Comparison of ENCODE assay signal across 29 cellular contexts in the genomic region with DNA sequence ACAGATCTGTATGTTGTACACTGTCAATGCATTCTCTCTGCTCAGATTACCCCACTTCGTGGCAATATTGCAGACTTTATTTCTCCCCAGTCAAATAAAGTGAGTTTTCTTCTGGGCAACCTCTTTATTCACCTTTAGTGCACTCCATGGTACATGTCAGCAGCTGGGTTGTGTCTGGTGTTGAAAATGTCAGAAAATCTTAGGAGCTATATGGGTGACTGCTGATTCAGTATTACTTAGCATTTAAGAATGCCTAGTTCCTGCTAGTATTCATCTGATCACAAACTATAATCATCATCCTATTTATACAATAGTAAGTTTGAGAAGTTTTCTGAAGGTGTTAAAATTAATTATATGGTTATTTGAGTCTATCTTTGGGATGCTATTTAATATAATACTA.
"Had no signal": no experiment of that assay in that cellular context is flagged by ENCODE, and none has a peak within 500 bp of the region (broad histone marks: within the 10 kb centered on the region; RNA-seq: fewer than 3 reads in every experiment).

No MANE protein-coding gene starts in this region.

- ATAC-seq: activated CD4-positive, alpha-beta T cell treated with anti-CD3 and anti-CD28 coated beads for 36 hours; activated CD8-positive, alpha-beta T cell treated with anti-CD3 and anti-CD28 coated beads, Interleukin-2, amount 10 ng/mL, durations not matched to agents 7 days and 5 days; activated naive CD4-positive, alpha-beta T cell treated with anti-CD3 and anti-CD28 coated beads, Interleukin-2, amount 50 U/mL, for 72 hours; PC-3 had no signal

- H3K36me3 ChIP-seq: Peyer's patch, SJSA1 had no signal

- H3K4me3 ChIP-seq: Peyer's patch, SJSA1 had no signal

- H3K4me1 ChIP-seq: Peyer's patch, SJSA1 had no signal

- H3K9me3 ChIP-seq: Peyer's patch, SJSA1 had no signal

- DNase-seq: activated CD4-positive, alpha-beta T cell treated with anti-CD3 and anti-CD28 coated beads for 36 hours; activated CD4-positive, alpha-beta T cell treated with anti-CD3 and anti-CD28 coated beads, Interleukin-2, amount 10 ng/mL, durations not matched to agents 7 days and 5 days; activated CD4-positive, alpha-beta T cell treated with anti-CD3 and anti-CD28 coated beads, Interleukin-2, amount 50 U/mL, for 48 hours; activated CD8-positive, alpha-beta T cell treated with anti-CD3 and anti-CD28 coated beads, Interleukin-2, amount 10 ng/mL, durations not matched to agents 7 days and 5 days; activated gamma-delta T cell treated with Interleukin-2 at 50 U/mL for 16 hours; activated naive CD4-positive, alpha-beta T cell treated with anti-CD3 and anti-CD28 coated beads for 36 hours; activated T-cell treated with anti-CD3 and anti-CD28 coated beads, Interleukin-2, amount 50 U/mL, for 24 hours; anterior cingulate cortex; central memory CD4-positive, alpha-beta T cell; Kasumi-1; MM.1S; MV-4-11; NCI-H1092; NCI-H1436 treated with DMSO at 0.1 percent for 48 hours; NCI-H1694 treated with DMSO at 0.1 percent for 48 hours; NCI-H2029; NCI-H2107; NCI-H2171; NCI-H510A; NCI-H526; NCI-H748 treated with DMSO at 0.1 percent for 48 hours; NK-92 treated with Interleukin-12 subunit alpha and Interleukin-12 subunit beta, amount 100 ng/mL, for 24 hours; PC-3; Peyer's patch; RPMI8226; SHP77 treated with DMSO at 0.1 percent for 48 hours; T1000 had no signal

- H3K27me3 ChIP-seq: Peyer's patch, SJSA1 had no signal
